Comparison of ENCODE assay signal across 8 cellular contexts in genomic region chr1:205210876-205211838, GRCh38. TPM values are rescaled to one million over a fixed set of nuclear protein-coding genes. Genes with fewer than 3 reads are reported as not detected.
A peak's percentile ranks its signal among the peaks of the same experiment; 100 is the strongest.
DNase-seq lines count a peak whose midpoint lies in the region; ATAC-seq, FAIRE-seq and TF ChIP-seq lines count a peak whose summit lies in the region.

Gene DSTYK (minus strand): TSS chr1:205211702. CDS start chr1:205211535, 167 bp downstream.

- TF ChIP-seq CTCF in ascending aorta (IDR thresholded peaks at IDR 0.05) = no peak

- peak within 1 kb of the TSS; percentile 94 to 98 for H3K4me3 ChIP-seq in ascending aorta
- H3K4me3 ChIP-seq in right cardiac atrium (ENCODE audit: low read length) = peak within 1 kb of the TSS; percentile 77

- peak; percentile 92 for DNase-seq in NCI-H187 treated with DMSO at 0.1 percent for 48 hours (lab: John Stamatoyannopoulos, UW)
- DNase-seq in T-helper 22 cell (ENCODE audit: low read depth) = peak; percentile 81
- peak; percentile 79 to 97 for DNase-seq in ascending aorta (ENCODE audit: low spot score in 2 of 2)
- peak; percentile 95 to 97 (median 97) for DNase-seq in right cardiac atrium
- DNase-seq in pulmonary artery endothelial cell (ENCODE audit: low read depth, low spot score) = peak; percentile 89
- peak; percentile 93 for DNase-seq in urothelium cell line (ENCODE audit: low spot score)

- no peaks in the 10 kb centered on the region for H3K36me3 ChIP-seq in ascending aorta

- ATAC-seq in GM18499 (IDR thresholded peaks at IDR 0.05; ENCODE audit: insufficient read depth, unreplicated experiment) (peak; percentile 49), HG02938 (IDR thresholded peaks at IDR 0.05; ENCODE audit: unreplicated experiment) (peak; percentile 78), right cardiac atrium (peak; percentile 98 to 99)

- intact Hi-C loops in ascending aorta (cut with DNase I) = loop anchor here (1.0 to 5.0 kb wide), 4 partner anchors 16 to 89 kb away; partner anchors contain the start of gene TMCC2
- intact Hi-C loops in right cardiac atrium (cut with DNase I) = no loop called here

- under 1% methylated on average over 93 of the region's 93 CpGs for WGBS in right cardiac atrium

- no peaks in the 10 kb centered on the region for H3K27me3 ChIP-seq in ascending aorta
- H3K27me3 ChIP-seq in right cardiac atrium (ENCODE audit: control insufficient read depth, insufficient read depth) = no peaks in the 10 kb centered on the region

- FAIRE-seq in urothelium cell line (lab: Jason Lieb, UNC) = peak; percentile 46

- H3K4me1 ChIP-seq in ascending aorta (peaks cover 6 to 8% of the 10 kb centered on the region in 2 donors), right cardiac atrium (ENCODE audit: control insufficient read depth, insufficient read depth, low read length) (no peaks in the 10 kb centered on the region)

- no peaks in the 10 kb centered on the region for H3K9me3 ChIP-seq in ascending aorta
- no peaks in the 10 kb centered on the region for H3K9me3 ChIP-seq in right cardiac atrium (ENCODE audit: control insufficient read depth, low read length)

- H3K27ac ChIP-seq in ascending aorta (peak within 1 kb of the TSS; percentile 92), right cardiac atrium (ENCODE audit: low read length) (peak within 1 kb of the TSS; percentile 54)

RNA-seq across cellular contexts. Expression of gene DSTYK, which starts in this region (rescaled TPM):
- total RNA-seq in ascending aorta = 8.1 TPM
- 10 to 100 TPM in 1 of 4 donors, 1 to 10 TPM in 3; 7.9 to 10.1 (median 8.6) TPM for total RNA-seq in right cardiac atrium
- polyA plus RNA-seq in right cardiac atrium = 4.9 TPM
- 11.1 and 14.5 TPM in 2 replicates for total RNA-seq in pulmonary artery endothelial cell

Comparison
In these comparisons a context has a peak if more than half of its experiments do, and no peak if none do; other contexts are left out.
1. Peak in every context shown above with its lines: DNase-seq, ATAC-seq, H3K4me3 ChIP-seq and H3K27ac ChIP-seq.